9 cellular contexts compared by ENCODE assay signal in the genomic region with DNA sequence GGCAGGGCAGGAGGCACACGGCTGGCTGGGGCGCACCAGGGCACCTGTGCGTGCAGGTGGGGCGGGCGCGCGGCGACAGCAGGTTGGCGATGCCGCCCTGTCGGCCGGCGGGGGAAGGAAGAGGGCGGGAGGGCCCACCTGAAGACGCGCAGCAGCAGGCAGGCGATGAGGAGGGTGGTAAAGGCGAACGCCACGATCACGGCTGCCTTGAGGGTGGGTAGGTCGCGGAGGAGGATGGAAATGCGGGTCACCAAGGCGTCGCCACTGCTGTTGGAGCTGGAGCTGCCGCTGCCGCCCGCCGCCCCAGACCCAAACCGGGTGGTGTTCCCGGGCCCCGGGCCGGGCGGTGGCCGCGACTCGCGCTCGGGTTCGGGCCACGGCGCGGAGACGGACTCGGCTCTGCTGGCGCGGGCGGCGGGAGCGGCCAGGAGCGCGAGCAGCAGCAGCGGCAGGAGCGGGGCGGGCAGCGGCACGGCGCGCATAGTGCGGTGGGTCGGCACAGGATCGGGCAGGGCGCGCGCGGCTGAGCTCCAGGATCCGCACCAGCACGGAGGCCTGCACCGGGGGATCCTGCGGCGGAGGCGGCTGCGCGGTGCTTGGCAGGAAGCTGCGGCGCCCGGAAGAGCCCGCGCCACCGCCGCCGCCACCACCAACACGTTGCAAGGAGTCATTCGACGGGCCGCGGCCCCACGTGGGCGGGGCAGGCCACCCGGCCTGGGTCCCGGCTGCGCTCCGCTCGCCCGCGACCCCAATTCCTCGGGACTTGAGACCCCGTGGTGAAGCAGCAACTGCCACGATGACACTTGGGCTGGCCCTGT. TPM values are rescaled to one million over a fixed set of nuclear protein-coding genes. Genes with fewer than 3 reads are reported as not detected.
DNase-seq lines count a peak whose midpoint lies in the region; ATAC-seq, FAIRE-seq and TF ChIP-seq lines count a peak whose summit lies in the region.
"Had no signal": no experiment of that assay in that cellular context is flagged by ENCODE, and none has a peak within 500 bp of the region (broad histone marks: within the 10 kb centered on the region; RNA-seq: fewer than 3 reads in every experiment).

A gene (minus strand): TSS at position 598 of the 818 bp plus-strand sequence.

- no peak for FAIRE-seq in A549 (lab: Jason Lieb, UNC)

- TF ChIP-seq RAD21 in A549 (conservative IDR thresholded peaks at IDR 0.05 in 1 of 2, IDR thresholded peaks at IDR 0.05 in 1 of 2) = no peak

- WGBS in A549 (ENCODE audit: missing lambda C conversion rate) = 4% methylated on average over 35 of the region's 100 CpGs

- H3K9ac ChIP-seq in endocrine pancreas (ENCODE audit: control insufficient read depth, insufficient read depth, low read length) (peak within 1 kb of the TSS; percentile 50), mucosa of rectum (ENCODE audit: low read depth in 1 of 2, low read length in 2 of 2) (peak within 1 kb of the TSS; percentile 18 to 53), stomach smooth muscle (ENCODE audit: low read length in 2 of 2) (peak within 1 kb of the TSS; percentile 54 to 58)

- TF ChIP-seq EP300 in A549 (IDR thresholded peaks at IDR 0.05) = no peak

- intact Hi-C loops in activated B cell treated with CpG ODN at 0.5 μM for 24 hours (cut with micrococcal nuclease) = no loop called here

- peaks cover 9% of the 10 kb centered on the region for H3K4me1 Mint-ChIP-seq in activated B cell treated with CpG ODN at 0.5 μM for 24 hours

- POLR2A ChIA-PET in A549 (lab: Yijun Ruan, JAX) (interaction anchor here (0.6 to 1.1 kb wide), 3 partner anchors 9 to 37 kb away, joined by 3 to 6 read pairs (median 3); no protein-coding TSS in a partner anchor), activated B cell treated with CpG ODN at 0.5 μM for 24 hours (lab: Charles Lee) (no interaction called here)

- H3K4me3 Mint-ChIP-seq in activated B cell treated with CpG ODN at 0.5 μM for 24 hours = peak within 1 kb of the TSS; percentile 19

- H3K27ac Mint-ChIP-seq in activated B cell treated with CpG ODN at 0.5 μM for 24 hours = no peak within 1 kb of the TSS

- CTCF ChIA-PET in A549 (lab: Yijun Ruan, JAX) (interaction anchor here (0.9 to 1.7 kb wide), 5 partner anchors 23 to 264 kb away, joined by 3 to 6 read pairs (median 3); no protein-coding TSS in a partner anchor), activated B cell treated with CpG ODN at 0.5 μM for 24 hours (lab: Charles Lee) (no interaction called here)

- H3K9me3 ChIP-seq in A549 (no peaks in the 10 kb centered on the region), endocrine pancreas (ENCODE audit: control insufficient read depth, low read length) (no peaks in the 10 kb centered on the region), mucosa of rectum (ENCODE audit: control insufficient read depth in 2 of 2, low read length in 2 of 2) (no peaks in the 10 kb centered on the region), stomach smooth muscle (ENCODE audit: control insufficient read depth in 2 of 2, low read length in 2 of 2) (no peaks in the 10 kb centered on the region)

- peaks cover 47% of the 10 kb centered on the region for H3K27me3 Mint-ChIP-seq in activated B cell treated with CpG ODN at 0.5 μM for 24 hours

- no peaks in the 10 kb centered on the region for H3K36me3 Mint-ChIP-seq in activated B cell treated with CpG ODN at 0.5 μM for 24 hours (ENCODE audit: low read depth)

- peak; percentile 65 to 68 for DNase-seq in A549 (ENCODE audit: low read depth in 1 of 2, low spot score in 1 of 2)
- no peak for DNase-seq in activated B cell treated with CpG ODN at 0.5 μM for 24 hours
- DNase-seq in H4 (ENCODE audit: low spot score) = no peak

- H3K9me3 Mint-ChIP-seq in activated B cell treated with CpG ODN at 0.5 μM for 24 hours = no peaks in the 10 kb centered on the region

- H3K27me3 ChIP-seq in endocrine pancreas (ENCODE audit: control insufficient read depth, insufficient read depth, low read length) (no peaks in the 10 kb centered on the region), mucosa of rectum (ENCODE audit: control insufficient read depth in 2 of 2, insufficient read depth in 2 of 2, low read length in 2 of 2) (peaks cover 0 to 9% of the 10 kb centered on the region in 2 donors), stomach smooth muscle (ENCODE audit: control insufficient read depth in 1 of 2, insufficient read depth in 2 of 2, low read length in 2 of 2) (no peaks in the 10 kb centered on the region)

- H3K4me1 ChIP-seq in A549 = no peaks in the 10 kb centered on the region; the same call in 2 of the 3 replicates
- H3K4me1 ChIP-seq in endocrine pancreas (ENCODE audit: control insufficient read depth, insufficient read depth, low read length) = no peaks in the 10 kb centered on the region
- peaks cover 5 to 16% of the 10 kb centered on the region in 2 donors for H3K4me1 ChIP-seq in mucosa of rectum (ENCODE audit: control insufficient read depth in 2 of 2, insufficient read depth in 2 of 2, low read length in 2 of 2)
- peaks cover 36% of the 10 kb centered on the region for H3K4me1 ChIP-seq in stomach smooth muscle (ENCODE audit: control insufficient read depth, insufficient read depth, low read length)

- H3K4me2 ChIP-seq in A549 = peak within 1 kb of the TSS; percentile 85

- TF ChIP-seq CTCF in A549 (IDR thresholded peaks at IDR 0.05) (no peak), activated B cell treated with CpG ODN at 0.5 μM for 24 hours (IDR thresholded peaks at IDR 0.05) (no peak)

- H3K36me3 ChIP-seq in endocrine pancreas (ENCODE audit: control insufficient read depth, insufficient read depth, low read length) (no peaks in the 10 kb centered on the region), mucosa of rectum (ENCODE audit: control insufficient read depth in 2 of 2, insufficient read depth in 2 of 2, low read length in 2 of 2) (no peaks in the 10 kb centered on the region), stomach smooth muscle (ENCODE audit: control insufficient read depth in 2 of 2, insufficient read depth in 2 of 2, low read length in 2 of 2) (no peaks in the 10 kb centered on the region)

- H3K27ac ChIP-seq in A549 = peak within 1 kb of the TSS; percentile 61 to 75
- peak within 1 kb of the TSS; percentile 44 to 67 for H3K27ac ChIP-seq in mucosa of rectum (ENCODE audit: low read depth in 2 of 2, low read length in 2 of 2)
- H3K27ac ChIP-seq in stomach smooth muscle (ENCODE audit: low read length) = peak within 1 kb of the TSS; percentile 41

- TF ChIP-seq POLR2A in A549 (IDR thresholded peaks at IDR 0.05; ENCODE audit: low read length) = peak; percentile 48

- H3K4me3 ChIP-seq in A549 (peak within 1 kb of the TSS; percentile 57), endocrine pancreas (ENCODE audit: control insufficient read depth, insufficient read depth, low read length) (peak within 1 kb of the TSS; percentile 65), mucosa of rectum (ENCODE audit: low read length in 2 of 2) (peak within 1 kb of the TSS; percentile 59 to 69), stomach smooth muscle (ENCODE audit: low read length in 2 of 2) (peak within 1 kb of the TSS; percentile 67 to 79)

- peak; percentile 80 to 86 for ATAC-seq in A549
- ATAC-seq in GM18498 (IDR thresholded peaks at IDR 0.05; ENCODE audit: unreplicated experiment) = peak; percentile 74
- peak; percentile 65 for ATAC-seq in HG03354 (IDR thresholded peaks at IDR 0.05; ENCODE audit: poor library complexity, severe bottlenecking, unreplicated experiment)
- no peak for ATAC-seq in activated B cell treated with CpG ODN at 0.5 μM for 24 hours (ENCODE audit: low read depth)
- ATAC-seq: HCT116 had no signal

TF ChIP-seq in A549, 52 proteins besides CTCF, POLR2A, EP300 and RAD21 (continues in another document):
- no peak for TF ChIP-seq NFE2L2 (conservative IDR thresholded peaks at IDR 0.05; ENCODE audit: low read length)
- no peak for TF ChIP-seq MYC (IDR thresholded peaks at IDR 0.05; ENCODE audit: borderline replicate concordance, low read length)
- no peak for TF ChIP-seq ZNF302 (CRISPR knock-in tag; IDR thresholded peaks at IDR 0.05)
- TF ChIP-seq PHF8 (IDR thresholded peaks at IDR 0.05; ENCODE audit: borderline replicate concordance, low read depth) = 0 out of 2 replicates have a peak, but pooled peaks have one; percentile 8
- no peak for TF ChIP-seq BHLHE40 (IDR thresholded peaks at IDR 0.05; ENCODE audit: low read depth, low read length)
- peak; percentile 40; the same call in 1 of the 2 replicates for TF ChIP-seq HOXB13 (CRISPR knock-in tag; IDR thresholded peaks at IDR 0.05; ENCODE audit: low read depth)
- TF ChIP-seq FOXS1 (CRISPR knock-in tag; IDR thresholded peaks at IDR 0.05) = no peak
- TF ChIP-seq CHD2 (IDR thresholded peaks at IDR 0.05; ENCODE audit: low read length, partially characterized antibody) = no peak
- TF ChIP-seq ZC3H11A (IDR thresholded peaks at IDR 0.05) = no peak
- TF ChIP-seq TFCP2L1 (CRISPR knock-in tag; IDR thresholded peaks at IDR 0.05) = no peak
- no peak for TF ChIP-seq NPAS2 (CRISPR knock-in tag; IDR thresholded peaks at IDR 0.05; ENCODE audit: borderline replicate concordance)
- TF ChIP-seq FOSB (CRISPR knock-in tag; IDR thresholded peaks at IDR 0.05) = no peak
- no peak for TF ChIP-seq HDAC2 (IDR thresholded peaks at IDR 0.05)
- peak; percentile 21 to 51; a peak in 1 of 5 replicates for TF ChIP-seq JUN (IDR thresholded peaks at IDR 0.05)
- no peak for TF ChIP-seq MAFK (IDR thresholded peaks at IDR 0.05; ENCODE audit: partially characterized antibody)

RNA-seq across cellular contexts. Expression of the gene that starts here (rescaled TPM):
- polyA plus RNA-seq in A549 (2011; rRNA removed) (13.9 and 22.5 TPM in 2 replicates), A549 (2017; fragmentation: RNase III; extraction: RNeasy Plus Mini Kit Qiagen cat#74134 plus additional on column Dnase treatment) (4.6 to 5.9 TPM (median 5.2 TPM) in 3 replicates)
- polyA plus RNA-seq in A549 (2012; cell fraction: cytosol; rRNA removed) = 3.7 and 5.7 TPM in 2 replicates
- 3.1 and 3.9 TPM in 2 replicates for polyA plus RNA-seq in A549 (2012; cell fraction: nucleus; rRNA removed)
- polyA minus RNA-seq in A549 (2011; rRNA and poly(A)+ RNA removed) = 19.2 and 20.6 TPM in 2 replicates
- total RNA-seq in activated B cell treated with CpG ODN at 0.5 μM for 24 hours = 0.91 and 1.1 TPM in 2 replicates
- total RNA-seq in H4 (2014; rRNA removed; shearing (Covaris generic)) = 0.06 and 0.14 TPM in 2 replicates

Comparison
In these comparisons a context has a peak if more than half of its experiments do, and no peak if none do; other contexts are left out.
1. DNase-seq: peak in A549 (2 of 2); none in activated B cell treated with CpG ODN at 0.5 μM for 24 hours (single experiment) and H4 (single experiment).
2. Peak in every context shown above with its lines, with median percentiles within 50 percentile points of each other: H3K27ac ChIP-seq, H3K4me3 ChIP-seq and H3K9ac ChIP-seq.